Comparison of ENCODE assay signal across 2 cellular contexts in genomic region chr14:100801433-100801832, GRCh38. TPM values are rescaled to one million over a fixed set of nuclear protein-coding genes. Genes with fewer than 3 reads are reported as not detected.
"Had no signal": no experiment of that assay in that cellular context is flagged by ENCODE, and none has a peak within 500 bp of the region (broad histone marks: within the 10 kb centered on the region; RNA-seq: fewer than 3 reads in every experiment).

No MANE protein-coding gene starts in this region.

RNA-seq across cellular contexts. Expression of gene MEG3, which starts 24.5 kb away (rescaled TPM):
- total RNA-seq: MCF 10A, PC-3 had no signal
